27 cellular contexts compared by ENCODE assay signal in genomic region chr3:33032937-33033336, GRCh38.
A peak's percentile ranks its signal among the peaks of the same experiment; 100 is the strongest.
DNase-seq lines count a peak whose midpoint lies in the region; ATAC-seq, FAIRE-seq and TF ChIP-seq lines count a peak whose summit lies in the region.
"Had no signal": no experiment of that assay in that cellular context is flagged by ENCODE, and none has a peak within 500 bp of the region (broad histone marks: within the 10 kb centered on the region; RNA-seq: fewer than 3 reads in every experiment).

No MANE protein-coding gene starts in this region.

- H3K36me3 ChIP-seq in mammary epithelial cell (ENCODE audit: insufficient read depth, low read length), result peaks cover 4% of the 10 kb centered on the region

- H4K20me1 ChIP-seq in mammary epithelial cell (ENCODE audit: insufficient read depth, low read length), result no peaks in the 10 kb centered on the region

- no peaks in the 10 kb centered on the region for H3K9me3 ChIP-seq in mammary epithelial cell (replicated peaks; ENCODE audit: insufficient read depth, low read length)
- H3K9me3 ChIP-seq: adrenal gland, body of pancreas, psoas muscle, thyroid gland had no signal

- H3K27ac Mint-ChIP-seq in activated CD4-positive, alpha-beta T cell treated with anti-CD3 and anti-CD28 coated beads, Interleukin-2, amount 10 ng/mL, durations not matched to agents 24 days and 14 days, result no peak overlapping the region
- no peak overlapping the region for H3K27ac Mint-ChIP-seq in activated CD4-positive, alpha-beta T cell treated with anti-CD3 and anti-CD28 coated beads, Interleukin-2, amount 10 ng/mL, durations not matched to agents 7 days and 5 days
- H3K27ac Mint-ChIP-seq in stimulated activated effector memory CD8-positive, alpha-beta T cell treated with anti-CD3 and anti-CD28 coated beads, Interleukin-12 subunit alpha, Interleukin-12 subunit beta, amount 100 ng/mL, for 72 hours, result no peak overlapping the region
- H3K27ac Mint-ChIP-seq: CD8-positive, alpha-beta T cell; IgD-negative memory B cell; naive thymus-derived CD8-positive, alpha-beta T cell; stimulated activated naive CD8-positive, alpha-beta T cell treated with anti-CD3 and anti-CD28 coated beads, Interleukin-15, Interleukin-2, amounts not matched to agents 100 ng/mL and 50 ng/mL, for 24 hours had no signal

- dilution Hi-C loops in mammary epithelial cell (cut with HindIII; ENCODE audit: low sequenced_read_pairs), result no loop called here

- peak overlapping the region; percentile 39 for H2AFZ ChIP-seq in mammary epithelial cell (ENCODE audit: low read depth, low read length)

- H3K4me1 Mint-ChIP-seq in activated CD4-positive, alpha-beta T cell treated with anti-CD3 and anti-CD28 coated beads, Interleukin-2, amount 10 ng/mL, durations not matched to agents 24 days and 14 days, result peaks cover 26% of the 10 kb centered on the region
- peaks cover 38% of the 10 kb centered on the region for H3K4me1 Mint-ChIP-seq in activated CD4-positive, alpha-beta T cell treated with anti-CD3 and anti-CD28 coated beads, Interleukin-2, amount 10 ng/mL, durations not matched to agents 7 days and 5 days
- H3K4me1 Mint-ChIP-seq in stimulated activated effector memory CD8-positive, alpha-beta T cell treated with anti-CD3 and anti-CD28 coated beads, Interleukin-12 subunit alpha, Interleukin-12 subunit beta, amount 100 ng/mL, for 72 hours, result peaks cover 25% of the 10 kb centered on the region

- WGBS in mammary epithelial cell (ENCODE audit: low coverage, missing lambda C conversion rate), result 0% methylated on average over 2 of the region's 2 CpGs

- no peaks in the 10 kb centered on the region for H3K79me2 ChIP-seq in mammary epithelial cell (ENCODE audit: insufficient read depth, low read length)

- no peak for FAIRE-seq in GM19239 (lab: Jason Lieb, UNC)
- FAIRE-seq in D721Med (lab: Jason Lieb, UNC), result no peak
- FAIRE-seq: islet of Langerhans had no signal

- peak; percentile 34 for DNase-seq in activated CD4-positive, alpha-beta T cell treated with anti-CD3 and anti-CD28 coated beads, Interleukin-2, amount 10 ng/mL, durations not matched to agents 24 days and 14 days
- DNase-seq in activated CD4-positive, alpha-beta T cell treated with anti-CD3 and anti-CD28 coated beads, Interleukin-2, amount 10 ng/mL, durations not matched to agents 7 days and 5 days, result no peak
- peak; percentile 53 for DNase-seq in NCI-H460 (ENCODE audit: extremely low read depth, low read depth)
- DNase-seq in mammary epithelial cell, result peak; percentile 82
- no peak for DNase-seq in stimulated activated effector memory CD8-positive, alpha-beta T cell treated with anti-CD3 and anti-CD28 coated beads, Interleukin-12 subunit alpha, Interleukin-12 subunit beta, amount 100 ng/mL, for 72 hours (ENCODE audit: low spot score in 2 of 2)
- DNase-seq in GM19239 (ENCODE audit: insufficient read length, low spot score), result no peak
- DNase-seq in D721Med (ENCODE audit: insufficient read length, low spot score), result no peak
- DNase-seq in 8988T, result no peak
- DNase-seq: activated CD4-positive, alpha-beta T cell treated with anti-CD3 and anti-CD28 coated beads for 48 hours; activated naive CD4-positive, alpha-beta T cell; activated T-cell treated with anti-CD3 and anti-CD28 coated beads, Interleukin-2, amount 50 U/mL, for 48 hours; adrenal gland; body of pancreas; CD8-positive, alpha-beta T cell; naive thymus-derived CD8-positive, alpha-beta T cell; NCI-H1105 treated with DMSO at 0.1 percent for 48 hours; NCI-H2029 treated with DMSO at 0.1 percent for 48 hours; NCI-H2227 treated with DMSO at 0.1 percent for 48 hours; NCI-H748 treated with DMSO at 0.1 percent for 48 hours; occipital lobe; psoas muscle; thyroid gland had no signal

- H3K27ac ChIP-seq in mammary epithelial cell (ENCODE audit: insufficient read depth, low read depth, low read length), result peak overlapping the region; percentile 55
- H3K27ac ChIP-seq: 22Rv1, adrenal gland, body of pancreas, psoas muscle, thyroid gland had no signal

- CTCF ChIA-PET in activated CD4-positive, alpha-beta T cell treated with anti-CD3 and anti-CD28 coated beads, Interleukin-2, amount 10 ng/mL, durations not matched to agents 7 days and 5 days (lab: Charles Lee), result interaction anchor here (0.8 to 3.3 kb wide), 3 partner anchors 13 to 79 kb away, joined by 3 to 21 read pairs (median 3); no protein-coding TSS in a partner anchor
- CTCF ChIA-PET in mammary epithelial cell (lab: Charles Lee; ENCODE audit: low non-redundant PET), result interaction anchor here (0.6 to 0.8 kb wide), 2 partner anchors 67 to 1052 kb away, joined by 3 to 5 read pairs; partner anchors contain the start of genes OSBPL10 and ZNF860

- no peak overlapping the region for H3K9ac ChIP-seq in mammary epithelial cell (ENCODE audit: insufficient read depth, low read length)

- H3K4me1 ChIP-seq in mammary epithelial cell (ENCODE audit: insufficient read depth, low read length), result peaks cover 35% of the 10 kb centered on the region
- H3K4me1 ChIP-seq: adrenal gland, body of pancreas, psoas muscle, thyroid gland had no signal

- no peak overlapping the region for H3K4me3 Mint-ChIP-seq in activated CD4-positive, alpha-beta T cell treated with anti-CD3 and anti-CD28 coated beads, Interleukin-2, amount 10 ng/mL, durations not matched to agents 24 days and 14 days
- H3K4me3 Mint-ChIP-seq in activated CD4-positive, alpha-beta T cell treated with anti-CD3 and anti-CD28 coated beads, Interleukin-2, amount 10 ng/mL, durations not matched to agents 7 days and 5 days, result no peak overlapping the region
- H3K4me3 Mint-ChIP-seq in stimulated activated effector memory CD8-positive, alpha-beta T cell treated with anti-CD3 and anti-CD28 coated beads, Interleukin-12 subunit alpha, Interleukin-12 subunit beta, amount 100 ng/mL, for 72 hours, result no peak overlapping the region
- H3K4me3 Mint-ChIP-seq: CD8-positive, alpha-beta T cell; IgD-negative memory B cell; naive thymus-derived CD8-positive, alpha-beta T cell; stimulated activated naive CD8-positive, alpha-beta T cell treated with anti-CD3 and anti-CD28 coated beads, Interleukin-15, Interleukin-2, amounts not matched to agents 100 ng/mL and 50 ng/mL, for 24 hours had no signal

- POLR2A ChIA-PET in activated CD4-positive, alpha-beta T cell treated with anti-CD3 and anti-CD28 coated beads, Interleukin-2, amount 10 ng/mL, durations not matched to agents 7 days and 5 days (lab: Charles Lee), result interaction anchor here (0.6 kb wide), 1 partner anchor 97 kb away, joined by 3 read pairs; no protein-coding TSS in a partner anchor

- peaks cover 54% of the 10 kb centered on the region for H3K36me3 Mint-ChIP-seq in activated CD4-positive, alpha-beta T cell treated with anti-CD3 and anti-CD28 coated beads, Interleukin-2, amount 10 ng/mL, durations not matched to agents 24 days and 14 days (ENCODE audit: low read depth)
- H3K36me3 Mint-ChIP-seq in activated CD4-positive, alpha-beta T cell treated with anti-CD3 and anti-CD28 coated beads, Interleukin-2, amount 10 ng/mL, durations not matched to agents 7 days and 5 days (ENCODE audit: low read depth), result peaks cover 69% of the 10 kb centered on the region
- peaks cover 64% of the 10 kb centered on the region for H3K36me3 Mint-ChIP-seq in stimulated activated effector memory CD8-positive, alpha-beta T cell treated with anti-CD3 and anti-CD28 coated beads, Interleukin-12 subunit alpha, Interleukin-12 subunit beta, amount 100 ng/mL, for 72 hours

- no peaks in the 10 kb centered on the region for H3K27me3 ChIP-seq in mammary epithelial cell (ENCODE audit: insufficient read depth, low read length)
- H3K27me3 ChIP-seq: adrenal gland, body of pancreas, thyroid gland had no signal

- H3K4me3 ChIP-seq in mammary epithelial cell (replicated peaks in 1 of 3; ENCODE audit: insufficient read depth in 1 of 3, low read depth in 2 of 3, low read length in 3 of 3), result no peak overlapping the region
- H3K4me3 ChIP-seq: adrenal gland, body of pancreas, psoas muscle, thyroid gland had no signal

- BruUV-seq in mammary epithelial cell (replicated peaks; lab: Mats Ljungman, UMichigan), result no TSS peak

- intact Hi-C loops in activated CD4-positive, alpha-beta T cell treated with anti-CD3 and anti-CD28 coated beads, Interleukin-2, amount 10 ng/mL, durations not matched to agents 24 days and 14 days (cut with micrococcal nuclease), result no loop called here
- intact Hi-C loops in mammary epithelial cell (cut with micrococcal nuclease), result no loop called here

- in situ Hi-C loops in mammary epithelial cell (cut with MboI; ENCODE audit: low sequenced_read_pairs in 2 of 2), result no loop called here

- H3K9me3 Mint-ChIP-seq in activated CD4-positive, alpha-beta T cell treated with anti-CD3 and anti-CD28 coated beads, Interleukin-2, amount 10 ng/mL, durations not matched to agents 24 days and 14 days, result peaks cover 4% of the 10 kb centered on the region
- peaks cover 2% of the 10 kb centered on the region for H3K9me3 Mint-ChIP-seq in activated CD4-positive, alpha-beta T cell treated with anti-CD3 and anti-CD28 coated beads, Interleukin-2, amount 10 ng/mL, durations not matched to agents 7 days and 5 days
- no peaks in the 10 kb centered on the region for H3K9me3 Mint-ChIP-seq in stimulated activated effector memory CD8-positive, alpha-beta T cell treated with anti-CD3 and anti-CD28 coated beads, Interleukin-12 subunit alpha, Interleukin-12 subunit beta, amount 100 ng/mL, for 72 hours
- H3K9me3 Mint-ChIP-seq: CD8-positive, alpha-beta T cell; naive thymus-derived CD8-positive, alpha-beta T cell; stimulated activated naive CD8-positive, alpha-beta T cell treated with anti-CD3 and anti-CD28 coated beads, Interleukin-15, Interleukin-2, amounts not matched to agents 100 ng/mL and 50 ng/mL, for 24 hours had no signal

- H3K4me2 ChIP-seq in mammary epithelial cell (ENCODE audit: insufficient read depth, low read depth, low read length), result peak overlapping the region; percentile 32

- H3K27me3 Mint-ChIP-seq in activated CD4-positive, alpha-beta T cell treated with anti-CD3 and anti-CD28 coated beads, Interleukin-2, amount 10 ng/mL, durations not matched to agents 24 days and 14 days, result no peaks in the 10 kb centered on the region
- H3K27me3 Mint-ChIP-seq in activated CD4-positive, alpha-beta T cell treated with anti-CD3 and anti-CD28 coated beads, Interleukin-2, amount 10 ng/mL, durations not matched to agents 7 days and 5 days, result no peaks in the 10 kb centered on the region
- H3K27me3 Mint-ChIP-seq: IgD-negative memory B cell; naive thymus-derived CD8-positive, alpha-beta T cell; stimulated activated naive CD8-positive, alpha-beta T cell treated with anti-CD3 and anti-CD28 coated beads, Interleukin-15, Interleukin-2, amounts not matched to agents 100 ng/mL and 50 ng/mL, for 24 hours had no signal

- peak; percentile 48 for ATAC-seq in stimulated activated effector memory CD8-positive, alpha-beta T cell treated with anti-CD3 and anti-CD28 coated beads, Interleukin-12 subunit alpha, Interleukin-12 subunit beta, amount 100 ng/mL, for 72 hours
- ATAC-seq: body of pancreas; CD8-positive, alpha-beta T cell; naive thymus-derived CD8-positive, alpha-beta T cell; psoas muscle; SK-N-SH treated with all-trans-retinoic acid at 6 μM for 48 hours had no signal

- TF ChIP-seq CTCF in mammary epithelial cell (conservative IDR thresholded peaks at IDR 0.05 in 1 of 2, IDR thresholded peaks at IDR 0.05 in 1 of 2; ENCODE audit: extremely low read depth in 1 of 2, insufficient read depth in 1 of 2, low read depth in 1 of 2, low read length in 2 of 2) (no peak), D721Med (IDR thresholded peaks at IDR 0.05; ENCODE audit: insufficient read depth, missing control alignments) (no peak)

Comparison
In these comparisons a context has a peak if more than half of its experiments do, and no peak if none do; other contexts are left out.
1. DNase-seq: peak in activated CD4-positive, alpha-beta T cell treated with anti-CD3 and anti-CD28 coated beads, Interleukin-2, amount 10 ng/mL, durations not matched to agents 24 days and 14 days (single experiment), NCI-H460 (single experiment) and mammary epithelial cell (single experiment); none in activated CD4-positive, alpha-beta T cell treated with anti-CD3 and anti-CD28 coated beads, Interleukin-2, amount 10 ng/mL, durations not matched to agents 7 days and 5 days (single experiment), stimulated activated effector memory CD8-positive, alpha-beta T cell treated with anti-CD3 and anti-CD28 coated beads, Interleukin-12 subunit alpha, Interleukin-12 subunit beta, amount 100 ng/mL, for 72 hours (0 of 2), GM19239 (single experiment), D721Med (single experiment) and 8988T (single experiment).